Comparison of ENCODE assay signal across 30 cellular contexts in genomic region chr12:22682663-22683062, GRCh38. TPM values are rescaled to one million over a fixed set of nuclear protein-coding genes. Genes with fewer than 3 reads are reported as not detected.
DNase-seq lines count a peak whose midpoint lies in the region; ATAC-seq lines count a peak whose summit lies in the region.
"Had no signal": no experiment of that assay in that cellular context is flagged by ENCODE, and none has a peak within 500 bp of the region (broad histone marks: within the 10 kb centered on the region; RNA-seq: fewer than 3 reads in every experiment).

No MANE protein-coding gene starts in this region.

- H3K9me3 Mint-ChIP-seq in activated CD8-positive, alpha-beta T cell treated with anti-CD3 and anti-CD28 coated beads, Interleukin-2, amount 10 ng/mL, durations not matched to agents 7 days and 5 days (ENCODE audit: insufficient read depth), result no peaks in the 10 kb centered on the region

- H3K27ac Mint-ChIP-seq in activated CD8-positive, alpha-beta T cell treated with anti-CD3 and anti-CD28 coated beads, Interleukin-2, amount 10 ng/mL, durations not matched to agents 7 days and 5 days, result no peak overlapping the region
- H3K27ac Mint-ChIP-seq: nephron; stimulated activated effector memory CD8-positive, alpha-beta T cell treated with anti-CD3 and anti-CD28 coated beads, Interleukin-12 subunit alpha, Interleukin-12 subunit beta, amount 100 ng/mL, for 72 hours had no signal

- no peak overlapping the region for H3K4me3 ChIP-seq in BLaER1 treated with 17β-estradiol and CSF1 and Interleukin-3, amounts not matched to agents 10 nM and 100 nM
- no peak overlapping the region for H3K4me3 ChIP-seq in HAP-1
- H3K4me3 ChIP-seq: heart left ventricle, lower lobe of right lung, mucosa of descending colon, ovary, right atrium auricular region, uterus had no signal

- peaks cover 16% of the 10 kb centered on the region for H3K4me1 Mint-ChIP-seq in activated CD8-positive, alpha-beta T cell treated with anti-CD3 and anti-CD28 coated beads, Interleukin-2, amount 10 ng/mL, durations not matched to agents 7 days and 5 days (ENCODE audit: low read depth)
- H3K4me1 Mint-ChIP-seq: nephron had no signal

- no peaks in the 10 kb centered on the region for H3K27me3 ChIP-seq in BLaER1 treated with 17β-estradiol and CSF1 and Interleukin-3, amounts not matched to agents 10 nM and 100 nM
- no peaks in the 10 kb centered on the region for H3K27me3 ChIP-seq in HAP-1 (ENCODE audit: low read depth)
- H3K27me3 ChIP-seq: brain microvascular endothelial cell, heart left ventricle, ovary, right atrium auricular region, uterus had no signal

- peaks cover 0 to 16% (median 0%) of the 10 kb centered on the region in 11 experiments; a peak in 2 of 22 replicates for H4K20me1 ChIP-seq in BLaER1 treated with 17β-estradiol and CSF1 and Interleukin-3, amounts not matched to agents 10 nM and 100 nM

- peaks cover 46% of the 10 kb centered on the region for H3K36me3 Mint-ChIP-seq in activated CD8-positive, alpha-beta T cell treated with anti-CD3 and anti-CD28 coated beads, Interleukin-2, amount 10 ng/mL, durations not matched to agents 7 days and 5 days (ENCODE audit: low read depth)

- peaks cover 0 to 5% (median 0%) of the 10 kb centered on the region in 11 experiments; a peak in 1 of 22 replicates for H3K9me3 ChIP-seq in BLaER1 treated with 17β-estradiol and CSF1 and Interleukin-3, amounts not matched to agents 10 nM and 100 nM (replicated peaks in 1 of 11)
- no peaks in the 10 kb centered on the region for H3K9me3 ChIP-seq in HAP-1
- H3K9me3 ChIP-seq: Caco-2, heart left ventricle, lower lobe of right lung, mucosa of descending colon, ovary, right atrium auricular region, uterus had no signal

- H3K36me3 ChIP-seq in BLaER1 treated with 17β-estradiol and CSF1 and Interleukin-3, amounts not matched to agents 10 nM and 100 nM, result peaks cover 31 to 67% (median 36%) of the 10 kb centered on the region in 11 experiments
- H3K36me3 ChIP-seq in HAP-1 (replicated peaks), result peaks cover 13% of the 10 kb centered on the region
- H3K36me3 ChIP-seq: ovary, uterus had no signal

- ATAC-seq in GM18870 (IDR thresholded peaks at IDR 0.05; ENCODE audit: unreplicated experiment), result peak; percentile 41
- ATAC-seq in HG02852 (IDR thresholded peaks at IDR 0.05; ENCODE audit: unreplicated experiment), result peak; percentile 46
- ATAC-seq in activated CD8-positive, alpha-beta T cell treated with anti-CD3 and anti-CD28 coated beads, Interleukin-2, amount 10 ng/mL, durations not matched to agents 7 days and 5 days, result no peak
- ATAC-seq: heart left ventricle; lower lobe of right lung; mucosa of descending colon; Right ventricle myocardium inferior; stimulated activated effector memory CD8-positive, alpha-beta T cell treated with anti-CD3 and anti-CD28 coated beads, Interleukin-12 subunit alpha, Interleukin-12 subunit beta, amount 100 ng/mL, for 72 hours had no signal

- CTCF ChIA-PET in activated CD8-positive, alpha-beta T cell treated with anti-CD3 and anti-CD28 coated beads, Interleukin-2, amount 10 ng/mL, durations not matched to agents 7 days and 5 days (lab: Charles Lee), result interaction anchor here (0.6 kb wide), 1 partner anchor 166 kb away, joined by 3 read pairs; no protein-coding TSS in a partner anchor

- in situ Hi-C loops in HAP-1 (cut with MboI; ENCODE audit: low sequenced_read_pairs), result no loop called here

- H3K27me3 Mint-ChIP-seq in activated CD8-positive, alpha-beta T cell treated with anti-CD3 and anti-CD28 coated beads, Interleukin-2, amount 10 ng/mL, durations not matched to agents 7 days and 5 days (ENCODE audit: low read depth), result no peaks in the 10 kb centered on the region

- DNase-seq in NOMO-1 (lab: John Stamatoyannopoulos, UW; ENCODE audit: unreplicated experiment in 2 of 2) (peak; percentile 12 to 71), HAP-1 (ENCODE audit: low spot score in 2 of 2) (no peak), SW480 (ENCODE audit: low spot score) (no peak), DMS53 treated with DMSO at 0.1 percent for 48 hours (lab: John Stamatoyannopoulos, UW; ENCODE audit: unreplicated experiment) (no peak)
- no peak for DNase-seq in activated CD8-positive, alpha-beta T cell treated with anti-CD3 and anti-CD28 coated beads, Interleukin-2, amount 10 ng/mL, durations not matched to agents 7 days and 5 days
- DNase-seq: activated CD4-positive, alpha-beta T cell treated with anti-CD3 and anti-CD28 coated beads, Interleukin-2, amount 50 U/mL, for 48 hours; activated effector memory CD4-positive, alpha-beta T cell treated with anti-CD3 and anti-CD28 coated beads, Interleukin-2, amount 50 U/mL, for 16 hours; brain microvascular endothelial cell; Caco-2; DND-41; effector CD4-positive, alpha-beta T cell; heart left ventricle; Kasumi-1; kidney glomerular epithelial cell; lower lobe of right lung; mucosa of descending colon; NCI-H1105; NCI-H2029 treated with DMSO at 0.1 percent for 48 hours; NCI-H226; ovary; stimulated activated CD4-positive, alpha-beta T cell treated with anti-CD3 and anti-CD28 coated beads, Interleukin-2, amount 100 ng/mL, for 48 hours; T1000; uterus had no signal

- POLR2A ChIA-PET in activated CD8-positive, alpha-beta T cell treated with anti-CD3 and anti-CD28 coated beads, Interleukin-2, amount 10 ng/mL, durations not matched to agents 7 days and 5 days (lab: Charles Lee), result no interaction called here

- H3K9ac ChIP-seq in BLaER1 treated with 17β-estradiol and CSF1 and Interleukin-3, amounts not matched to agents 10 nM and 100 nM, result no peak overlapping the region

- H3K4me3 Mint-ChIP-seq in activated CD8-positive, alpha-beta T cell treated with anti-CD3 and anti-CD28 coated beads, Interleukin-2, amount 10 ng/mL, durations not matched to agents 7 days and 5 days, result no peak overlapping the region
- H3K4me3 Mint-ChIP-seq: nephron; stimulated activated effector memory CD8-positive, alpha-beta T cell treated with anti-CD3 and anti-CD28 coated beads, Interleukin-12 subunit alpha, Interleukin-12 subunit beta, amount 100 ng/mL, for 72 hours had no signal

- H3K27ac ChIP-seq in BLaER1 treated with 17β-estradiol and CSF1 and Interleukin-3, amounts not matched to agents 10 nM and 100 nM, result peak overlapping the region in 8 of 11 experiments; percentile 30 to 60 (median 46); a peak in 11 of 22 replicates
- H3K27ac ChIP-seq: brain microvascular endothelial cell, heart left ventricle, lower lobe of right lung, ovary, right atrium auricular region, uterus had no signal

- H3K4me2 ChIP-seq in BLaER1 treated with 17β-estradiol and CSF1 and Interleukin-3, amounts not matched to agents 10 nM and 100 nM, result peak overlapping the region; percentile 5 to 70 (median 32); a peak in 16 of 22 replicates

- H3K4me1 ChIP-seq in BLaER1 treated with 17β-estradiol and CSF1 and Interleukin-3, amounts not matched to agents 10 nM and 100 nM, result peaks cover 25 to 51% (median 39%) of the 10 kb centered on the region in 10 experiments
- 0 out of 2 replicates have a peak, but pooled peaks cover 7% of the 10 kb centered on the region for H3K4me1 ChIP-seq in HAP-1
- H3K4me1 ChIP-seq: right atrium auricular region, uterus had no signal

RNA-seq across cellular contexts. Expression of gene ETNK1, which starts 57.7 kb away (rescaled TPM):
- 10 to 100 TPM; 68.6 to 69.4 TPM for total RNA-seq in activated CD8-positive, alpha-beta T cell treated with anti-CD3 and anti-CD28 coated beads, Interleukin-2, amount 10 ng/mL, durations not matched to agents 7 days and 5 days

Comparison
In these comparisons a context has a peak if more than half of its experiments do, and no peak if none do; other contexts are left out.
1. DNase-seq: peak in NOMO-1 (2 of 2); none in activated CD8-positive, alpha-beta T cell treated with anti-CD3 and anti-CD28 coated beads, Interleukin-2, amount 10 ng/mL, durations not matched to agents 7 days and 5 days (single experiment), HAP-1 (0 of 2), SW480 (single experiment) and DMS53 treated with DMSO at 0.1 percent for 48 hours (single experiment).